In genomic region chr12:101830391-101831325, GRCh38 we compare ENCODE assay signal across 8 cellular contexts. TPM values are rescaled to one million over a fixed set of nuclear protein-coding genes. Genes with fewer than 3 reads are reported as not detected.
A peak's percentile ranks its signal among the peaks of the same experiment; 100 is the strongest.
DNase-seq lines count a peak whose midpoint lies in the region; ATAC-seq, FAIRE-seq and TF ChIP-seq lines count a peak whose summit lies in the region.

GNPTAB (minus strand) TSS chr12:101830959; CDS start chr12:101830675, 284 bp downstream.

- peak; percentile 92 for ATAC-seq in GM19025 (IDR thresholded peaks at IDR 0.05; ENCODE audit: low read depth, unreplicated experiment)
- peak; percentile 94 for ATAC-seq in HG03280 (IDR thresholded peaks at IDR 0.05; ENCODE audit: unreplicated experiment)
- ATAC-seq in central memory CD8-positive, alpha-beta T cell (replicated peaks; ENCODE audit: extremely low read depth, poor library complexity, severe bottlenecking), result peak; percentile 85

- intact Hi-C loops in kidney (cut with DNase I), result no loop called here

- peak within 1 kb of the TSS; percentile 87 to 91 for H3K4me3 ChIP-seq in kidney (ENCODE audit: low read length in 2 of 2)

- FAIRE-seq in kidney (lab: Jason Lieb, UNC), result no peak

- peaks cover 46% of the 10 kb centered on the region for H3K4me1 Mint-ChIP-seq in central memory CD8-positive, alpha-beta T cell

- peak within 1 kb of the TSS; percentile 92 for H3K27ac Mint-ChIP-seq in central memory CD8-positive, alpha-beta T cell (ENCODE audit: low read depth)

- no peaks in the 10 kb centered on the region for H3K27me3 Mint-ChIP-seq in central memory CD8-positive, alpha-beta T cell

- H3K4me3 Mint-ChIP-seq in central memory CD8-positive, alpha-beta T cell, result peak within 1 kb of the TSS; percentile 95

- peak within 1 kb of the TSS; percentile 68 to 88 for H3K9ac ChIP-seq in kidney (ENCODE audit: low read length in 2 of 2)

- peak within 1 kb of the TSS; percentile 44 to 78 for H3K27ac ChIP-seq in kidney (ENCODE audit: low read depth in 2 of 2, low read length in 2 of 2)

- DNase-seq in AML-193 (lab: John Stamatoyannopoulos, UW) (peak; percentile 86 to 91), NCI-H226 (peak; percentile 74), kidney (peak; percentile 97)
- DNase-seq in activated CD4-positive, CD25-positive, alpha-beta regulatory T cell treated with anti-CD3 and anti-CD28 coated beads, Interleukin-2, amount 50 U/mL, for 16 hours (ENCODE audit: low read depth, low spot score), result peak; percentile 88
- DNase-seq in central memory CD8-positive, alpha-beta T cell (ENCODE audit: low spot score in 2 of 2), result peak; percentile 93 to 95
- peak; percentile 93 for DNase-seq in stimulated activated CD4-positive, alpha-beta T cell treated with anti-CD3 and anti-CD28 coated beads, Interleukin-15, amount 100 ng/mL, for 1 hour (ENCODE audit: low read depth in 1 of 2, low spot score in 1 of 2)

- peaks cover 6 to 9% of the 10 kb centered on the region in 2 donors for H3K4me1 ChIP-seq in kidney (ENCODE audit: control insufficient read depth in 1 of 2, insufficient read depth in 1 of 2, low read depth in 1 of 2, low read length in 2 of 2)

- no peaks in the 10 kb centered on the region for H3K9me3 Mint-ChIP-seq in central memory CD8-positive, alpha-beta T cell

- peaks cover 7% of the 10 kb centered on the region for H3K36me3 Mint-ChIP-seq in central memory CD8-positive, alpha-beta T cell (ENCODE audit: insufficient read depth)

- H3K36me3 ChIP-seq in kidney (ENCODE audit: control insufficient read depth in 1 of 2, insufficient read depth in 2 of 2, low read length in 2 of 2), result no peaks in the 10 kb centered on the region

- no peaks in the 10 kb centered on the region for H3K9me3 ChIP-seq in kidney (ENCODE audit: control insufficient read depth in 1 of 2, low read length in 2 of 2)

- TF ChIP-seq CTCF in kidney (IDR thresholded peaks at IDR 0.05; ENCODE audit: borderline replicate concordance, extremely low read depth, insufficient read depth), result peak; percentile 76

RNA-seq across cellular contexts. Expression of gene GNPTAB, which starts in this region (rescaled TPM):
- total RNA-seq in kidney, result 46.0 TPM
- polyA plus RNA-seq in kidney (ENCODE audit: insufficient read depth, low read depth, low replicate concordance), result 17.8 TPM

Comparison
In these comparisons a context has a peak if more than half of its experiments do, and no peak if none do; other contexts are left out.
1. Peak in every context shown above with its lines: DNase-seq, ATAC-seq, H3K4me3 ChIP-seq and H3K27ac ChIP-seq.